In the genomic region with DNA sequence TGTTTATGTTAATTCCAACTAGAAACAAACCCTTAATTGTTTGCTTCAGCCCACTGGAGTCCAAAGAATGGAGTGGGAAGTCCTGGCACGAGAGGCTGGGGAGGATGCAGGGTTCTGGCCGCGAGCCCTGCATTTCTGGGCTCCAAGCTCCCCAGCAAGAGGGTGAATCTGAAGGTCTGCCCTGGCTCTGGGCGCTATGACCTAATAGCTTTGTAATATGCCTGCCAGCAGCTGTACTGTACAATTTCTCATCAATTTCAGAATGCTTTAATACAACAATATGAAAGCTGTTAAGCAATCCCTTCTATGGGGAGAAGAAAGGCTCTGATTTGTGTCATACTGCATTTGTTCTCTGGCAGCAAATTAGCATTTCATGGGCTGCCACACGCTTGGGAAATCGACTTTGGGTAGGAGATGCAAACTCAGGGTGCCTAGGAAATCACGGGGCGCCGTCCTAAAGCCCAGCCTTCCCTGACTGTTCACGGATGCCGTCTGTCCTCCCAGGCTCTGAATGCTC, we compare ENCODE assay signal across 13 cellular contexts. TPM values are rescaled to one million over a fixed set of nuclear protein-coding genes. Genes with fewer than 3 reads are reported as not detected.
DNase-seq lines count a peak whose midpoint lies in the region; TF ChIP-seq lines count a peak whose summit lies in the region.
"Had no signal": no experiment of that assay in that cellular context is flagged by ENCODE, and none has a peak within 500 bp of the region (broad histone marks: within the 10 kb centered on the region; RNA-seq: fewer than 3 reads in every experiment).

No MANE protein-coding gene starts in this region.

- DNase-seq in HFFc6, result peak; percentile 62
- no peak for DNase-seq in esophagus squamous epithelium (lab: John Stamatoyannopoulos, UW)
- no peak for DNase-seq in mesenchymal stem cell
- peak; percentile 89 for DNase-seq in testis
- no peak for DNase-seq in activated CD4-positive, alpha-beta T cell treated with anti-CD3 and anti-CD28 coated beads for 4 hours
- DNase-seq in OCI-LY7 (ENCODE audit: low spot score), result no peak
- DNase-seq in NCI-H2081 (lab: John Stamatoyannopoulos, UW), result no peak
- no peak for DNase-seq in SW480 (ENCODE audit: low spot score)
- DNase-seq: activated CD4-positive, CD25-positive, alpha-beta regulatory T cell treated with anti-CD3 and anti-CD28 coated beads, Interleukin-2, amount 50 U/mL, for 72 hours; KG1; SJCRH30; stimulated activated naive CD8-positive, alpha-beta T cell treated with anti-CD3 and anti-CD28 coated beads, Interleukin-15, amount 100 ng/mL, for 72 hours had no signal

- no peak overlapping the region for H2BK12ac ChIP-seq in mesenchymal stem cell (ENCODE audit: low read length in 2 of 2)

- H3K27me3 ChIP-seq in esophagus squamous epithelium (no peaks in the 10 kb centered on the region), mesenchymal stem cell (ENCODE audit: control insufficient read depth in 1 of 2, insufficient read depth in 1 of 2, low read length in 2 of 2) (no peaks in the 10 kb centered on the region), testis (no peaks in the 10 kb centered on the region)
- H3K27me3 ChIP-seq: SJCRH30 had no signal

- H3K36me3 ChIP-seq in esophagus squamous epithelium (peaks cover 19 to 100% (median 24%) of the 10 kb centered on the region in 3 donors), mesenchymal stem cell (ENCODE audit: control insufficient read depth in 1 of 2, insufficient read depth in 2 of 2, low read depth in 1 of 2, low read length in 2 of 2) (peaks cover 80 to 82% of the 10 kb centered on the region in 2 experiments), testis (ENCODE audit: low read depth, missing control alignments) (no peaks in the 10 kb centered on the region), OCI-LY7 (ENCODE audit: insufficient read depth, low read length) (peaks cover 97% of the 10 kb centered on the region)

- intact Hi-C loops in esophagus squamous epithelium (cut with DNase I) (no loop called here), testis (cut with DNase I; ENCODE audit: low total_unique reads) (no loop called here), OCI-LY7 (cut with micrococcal nuclease; ENCODE audit: unreplicated experiment) (no loop called here)

- no peak overlapping the region for H2AK5ac ChIP-seq in mesenchymal stem cell (ENCODE audit: low read length, severe bottlenecking)

- no peak overlapping the region for H3K23ac ChIP-seq in mesenchymal stem cell (ENCODE audit: low read length in 2 of 2)

- H4K91ac ChIP-seq in mesenchymal stem cell (ENCODE audit: low read length), result no peak overlapping the region

- H3K9me3 Mint-ChIP-seq in HFFc6, result peaks cover 5% of the 10 kb centered on the region

- peak overlapping the region; percentile 73 for H3K9ac ChIP-seq in mesenchymal stem cell (ENCODE audit: low read length)

- H3K4me2 ChIP-seq in mesenchymal stem cell (ENCODE audit: low read length, poor library complexity, severe bottlenecking), result no peak overlapping the region
- H3K4me2 ChIP-seq in OCI-LY7 (ENCODE audit: low read length), result no peak overlapping the region

- H3K9me3 ChIP-seq in esophagus squamous epithelium, result peaks cover 0 to 5% (median 4%) of the 10 kb centered on the region in 3 donors
- H3K9me3 ChIP-seq in mesenchymal stem cell (ENCODE audit: control insufficient read depth, low read length), result peaks cover 13% of the 10 kb centered on the region
- H3K9me3 ChIP-seq in testis, result no peaks in the 10 kb centered on the region
- H3K9me3 ChIP-seq in OCI-LY7 (ENCODE audit: low read length), result peaks cover 7% of the 10 kb centered on the region

- H3K27me3 Mint-ChIP-seq in HFFc6 (ENCODE audit: insufficient read depth), result peaks cover 5% of the 10 kb centered on the region
- H3K27me3 Mint-ChIP-seq: activated naive CD4-positive, alpha-beta T cell treated with anti-CD3 and anti-CD28 coated beads, Interleukin-2, amount 50 U/mL, for 24 hours; stimulated activated naive CD8-positive, alpha-beta T cell treated with anti-CD3 and anti-CD28 coated beads, Interleukin-15, amount 100 ng/mL, for 72 hours had no signal

- peaks cover 55% of the 10 kb centered on the region for H3K36me3 Mint-ChIP-seq in HFFc6 (ENCODE audit: low read depth)

- H2BK5ac ChIP-seq in mesenchymal stem cell (ENCODE audit: low read depth, low read length, poor library complexity, severe bottlenecking), result no peak overlapping the region

- H2AFZ ChIP-seq in mesenchymal stem cell (ENCODE audit: low read depth, low read length) (no peak overlapping the region), OCI-LY7 (ENCODE audit: low read length) (no peak overlapping the region)

- peak overlapping the region; percentile 72 for H3K27ac Mint-ChIP-seq in HFFc6
- H3K27ac Mint-ChIP-seq: activated naive CD4-positive, alpha-beta T cell treated with anti-CD3 and anti-CD28 coated beads, Interleukin-2, amount 50 U/mL, for 24 hours had no signal

- CTCF ChIA-PET in OCI-LY7 (lab: Charles Lee; ENCODE audit: unreplicated experiment), result no interaction called here

- no TSS peak for BruUV-seq in OCI-LY7 (replicated peaks; lab: Mats Ljungman, UMichigan)

- no peak overlapping the region for H3K4ac ChIP-seq in mesenchymal stem cell (ENCODE audit: low read depth in 1 of 2, low read length in 2 of 2)

- TF ChIP-seq POLR2A in esophagus squamous epithelium (IDR thresholded peaks at IDR 0.05) (no peak), testis (IDR thresholded peaks at IDR 0.05) (no peak)

- H3K4me1 ChIP-seq in esophagus squamous epithelium, result peaks cover 0 to 21% (median 5%) of the 10 kb centered on the region in 3 donors
- peaks cover 1% of the 10 kb centered on the region for H3K4me1 ChIP-seq in mesenchymal stem cell (ENCODE audit: control insufficient read depth, insufficient read depth, low read depth, low read length)
- H3K4me1 ChIP-seq in testis, result peaks cover 21% of the 10 kb centered on the region
- H3K4me1 ChIP-seq in OCI-LY7 (ENCODE audit: insufficient read depth, low read length, poor library complexity, severe bottlenecking), result no peaks in the 10 kb centered on the region
- H3K4me1 ChIP-seq: SJCRH30 had no signal

- H3K14ac ChIP-seq in mesenchymal stem cell (ENCODE audit: low read length in 2 of 2), result no peak overlapping the region

- peak overlapping the region in 3 of 4 donors; percentile 46 to 75 (median 64) for H3K27ac ChIP-seq in esophagus squamous epithelium
- H3K27ac ChIP-seq in mesenchymal stem cell (ENCODE audit: low read length, poor library complexity, severe bottlenecking), result no peak overlapping the region
- peak overlapping the region; percentile 10 to 68 for H3K27ac ChIP-seq in testis
- H3K27ac ChIP-seq in OCI-LY7 (ENCODE audit: low read depth, low read length, poor library complexity, severe bottlenecking), result no peak overlapping the region
- H3K27ac ChIP-seq: SJCRH30 had no signal

- no peaks in the 10 kb centered on the region for H4K20me1 ChIP-seq in OCI-LY7 (ENCODE audit: insufficient read depth, low read length)

- H3K79me1 ChIP-seq in mesenchymal stem cell (replicated peaks; ENCODE audit: low read length, poor library complexity, severe bottlenecking), result peaks cover 47% of the 10 kb centered on the region

- no peaks in the 10 kb centered on the region for H3K9me2 ChIP-seq in OCI-LY7 (ENCODE audit: insufficient read depth, low read length)

- H3K4me3 Mint-ChIP-seq in HFFc6, result no peak overlapping the region; the same call in 1 of the 2 replicates
- H3K4me3 Mint-ChIP-seq: activated naive CD4-positive, alpha-beta T cell treated with anti-CD3 and anti-CD28 coated beads, Interleukin-2, amount 50 U/mL, for 24 hours; stimulated activated naive CD8-positive, alpha-beta T cell treated with anti-CD3 and anti-CD28 coated beads, Interleukin-15, amount 100 ng/mL, for 72 hours had no signal

- H2BK120ac ChIP-seq in mesenchymal stem cell (ENCODE audit: low read depth, low read length), result no peak overlapping the region

- H3K79me2 ChIP-seq in OCI-LY7 (ENCODE audit: insufficient read depth, low read depth, low read length), result no peaks in the 10 kb centered on the region

- POLR2A ChIA-PET in OCI-LY7 (lab: Charles Lee), result no interaction called here

- H3K4me1 Mint-ChIP-seq in HFFc6 (ENCODE audit: low read depth), result peaks cover 34% of the 10 kb centered on the region
- H3K4me1 Mint-ChIP-seq: activated naive CD4-positive, alpha-beta T cell treated with anti-CD3 and anti-CD28 coated beads, Interleukin-2, amount 50 U/mL, for 24 hours; stimulated activated naive CD8-positive, alpha-beta T cell treated with anti-CD3 and anti-CD28 coated beads, Interleukin-15, amount 100 ng/mL, for 72 hours had no signal

- no peak overlapping the region for H2BK15ac ChIP-seq in mesenchymal stem cell (ENCODE audit: low read depth, poor library complexity, severe bottlenecking)

- WGBS in esophagus squamous epithelium, 2 donors, result 59 to 81% methylated on average over 11 of the region's 11 CpGs
- 97% methylated on average over 11 of the region's 11 CpGs for WGBS in mesenchymal stem cell
- 32 to 58% methylated on average over 10 to 11 of the region's 11 CpGs for WGBS in testis, 2 donors

- TF ChIP-seq CTCF in HFFc6 (IDR thresholded peaks at IDR 0.05) (no peak), esophagus squamous epithelium (IDR thresholded peaks at IDR 0.05) (no peak), testis (IDR thresholded peaks at IDR 0.05) (no peak), OCI-LY7 (conservative IDR thresholded peaks at IDR 0.05; ENCODE audit: low read length) (no peak)

- H3K18ac ChIP-seq in mesenchymal stem cell (ENCODE audit: low read depth in 1 of 2, low read length in 2 of 2), result no peak overlapping the region

- peak overlapping the region in 1 of 4 donors; percentile 0 for H3K4me3 ChIP-seq in esophagus squamous epithelium
- H3K4me3 ChIP-seq in mesenchymal stem cell (ENCODE audit: insufficient read depth in 1 of 2, low read depth in 1 of 2, low read length in 2 of 2), result peak overlapping the region in 1 of 2 experiments; percentile 12
- H3K4me3 ChIP-seq in testis, result no peak overlapping the region
- H3K4me3 ChIP-seq in OCI-LY7 (ENCODE audit: low read depth, low read length, poor library complexity, severe bottlenecking), result no peak overlapping the region
- H3K4me3 ChIP-seq: SJCRH30 had no signal

- no peak overlapping the region for H4K8ac ChIP-seq in mesenchymal stem cell (ENCODE audit: low read length)

RNA-seq across cellular contexts. Expression of gene NDEL1, which starts 43.8 kb away (rescaled TPM):
- total RNA-seq in HFFc6 (2021; fragmentation: NEBNext Ultra II Directional; extraction: Animal tissue kit (Norgen Biotek cat#: 25700)), result 10 to 100 TPM; 65.4 to 79.1 (median 69.2) TPM
- total RNA-seq in esophagus squamous epithelium (100 to 1,000 TPM in 1 of 4 donors, 10 to 100 TPM in 3; 67.5 to 107 (median 73.1) TPM), testis (10 to 100 TPM; 73.1 to 85.4 TPM), OCI-LY7 (2022) (65.7 and 69.9 TPM in 2 replicates)
- 64.7 TPM for polyA plus RNA-seq in mesenchymal stem cell (2013, experiment 1 of 2)
- 65.9 TPM for polyA plus RNA-seq in mesenchymal stem cell (2013, experiment 2 of 2)
- polyA plus RNA-seq in testis (ENCODE audit: insufficient read depth, low read depth, low replicate concordance), result 51.2 TPM
- total RNA-seq in OCI-LY7 (2014; rRNA removed; shearing (Covaris generic)), result 37.9 and 40.0 TPM in 2 replicates

Comparison
In these comparisons a context has a peak if more than half of its experiments do, and no peak if none do; other contexts are left out.
1. DNase-seq: peak in HFFc6 (single experiment) and testis (single experiment); none in esophagus squamous epithelium (single experiment), mesenchymal stem cell (single experiment), activated CD4-positive, alpha-beta T cell treated with anti-CD3 and anti-CD28 coated beads for 4 hours (0 of 2), OCI-LY7 (single experiment), NCI-H2081 (0 of 2) and SW480 (single experiment).
2. H3K27ac ChIP-seq: peak in esophagus squamous epithelium (3 of 4) and testis (2 of 2); none in mesenchymal stem cell (single experiment) and OCI-LY7 (single experiment).